27 cellular contexts compared by ENCODE assay signal in genomic region chr2:139394801-139395200, GRCh38.
"Had no signal": no experiment of that assay in that cellular context is flagged by ENCODE, and none has a peak within 500 bp of the region (broad histone marks: within the 10 kb centered on the region; RNA-seq: fewer than 3 reads in every experiment).

No MANE protein-coding gene starts in this region.

- H3K4me1 ChIP-seq: left lung, lower lobe of right lung, neural progenitor cell, parathyroid adenoma, psoas muscle, spleen, suprapubic skin, tibial artery, upper lobe of right lung had no signal

- H3K9me3 ChIP-seq: left lung, lower lobe of right lung, neutrophil, psoas muscle, suprapubic skin, thoracic aorta, tibial artery, upper lobe of right lung had no signal

- ATAC-seq: left colon; left lung; lower lobe of right lung; naive thymus-derived CD8-positive, alpha-beta T cell; psoas muscle; sciatic nerve; stimulated activated effector memory CD8-positive, alpha-beta T cell treated with anti-CD3 and anti-CD28 coated beads, Interleukin-12 subunit alpha, Interleukin-12 subunit beta, amount 100 ng/mL, for 72 hours; upper lobe of right lung had no signal

- DNase-seq: hippocampal formation; immature natural killer cell; kidney; left colon; left lung; lower lobe of right lung; mammary epithelial cell; mesenchymal stem cell; naive thymus-derived CD8-positive, alpha-beta T cell; occipital lobe; psoas muscle; spleen; stimulated activated CD4-positive, alpha-beta T cell treated with anti-CD3 and anti-CD28 coated beads, Interleukin-4, amount 100 ng/mL, for 24 hours; stimulated activated naive CD4-positive, alpha-beta T cell; tibial artery; trophoblast cell; upper lobe of right lung had no signal

- H3K27me3 ChIP-seq: left lung, neural progenitor cell, neutrophil, spleen, suprapubic skin, tibial artery, upper lobe of right lung had no signal

- H3K27ac ChIP-seq: left lung, lower lobe of right lung, neural progenitor cell, neutrophil, parathyroid adenoma, psoas muscle, skin epidermis, spleen, suprapubic skin, thoracic aorta, tibial artery, upper lobe of right lung had no signal

- H3K4me2 ChIP-seq: neural progenitor cell had no signal

- H3K36me3 ChIP-seq: left lung, lower lobe of right lung, neural progenitor cell, neutrophil, spleen, suprapubic skin, thoracic aorta, tibial artery, upper lobe of right lung had no signal

- H3K9ac ChIP-seq: neural progenitor cell, parathyroid adenoma had no signal

- H2AFZ ChIP-seq: neural progenitor cell, parathyroid adenoma had no signal

- H3K4me3 ChIP-seq: left lung, lower lobe of right lung, neural progenitor cell, psoas muscle, skin epidermis, spleen, suprapubic skin, thoracic aorta, tibial artery, upper lobe of right lung had no signal

- H3K79me2 ChIP-seq: parathyroid adenoma had no signal

- FAIRE-seq: islet of Langerhans, kidney, urothelium cell line had no signal
